Comparison of ENCODE assay signal across 8 cellular contexts in the genomic region with DNA sequence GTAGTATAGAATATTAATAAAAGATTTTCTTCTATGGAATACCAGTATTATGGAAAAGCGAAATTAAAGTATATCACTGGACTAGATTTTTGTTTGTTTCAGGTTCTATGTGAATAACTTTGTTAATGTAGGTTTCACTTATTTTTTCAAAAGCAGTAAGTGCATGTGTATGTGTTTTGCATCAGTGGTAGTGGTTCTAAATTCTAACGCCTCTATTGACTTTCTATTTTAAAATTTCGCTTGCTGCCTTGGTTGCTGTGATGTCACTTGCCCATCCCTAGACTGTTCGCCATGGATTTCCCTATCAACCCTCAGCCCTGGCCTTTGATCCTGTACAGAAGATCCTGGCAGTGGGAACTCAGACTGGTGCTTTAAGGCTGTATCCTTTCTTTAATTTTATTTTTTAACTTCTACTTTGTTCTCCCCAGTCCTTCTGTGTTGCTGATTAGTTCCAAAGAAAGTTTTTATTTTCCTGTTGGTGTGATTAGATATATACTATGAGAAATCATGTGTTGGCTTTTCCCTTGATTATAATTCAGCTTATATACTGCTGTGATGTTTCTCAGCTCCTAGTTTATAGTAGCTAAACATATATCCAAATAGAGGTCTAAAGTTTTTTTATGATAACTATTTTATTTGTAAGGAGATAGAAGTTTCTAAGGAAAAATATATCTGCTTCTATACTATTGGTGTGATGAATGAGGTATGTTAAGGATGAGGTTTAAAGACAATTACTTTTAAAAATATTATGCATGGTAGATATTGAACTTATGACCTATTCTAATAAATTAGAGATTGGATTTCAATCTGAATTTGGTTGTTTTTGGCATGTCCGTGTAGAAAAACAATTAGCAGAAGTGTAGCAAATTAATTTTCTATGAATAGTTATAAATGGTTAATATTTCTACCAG. TPM values are rescaled to one million over a fixed set of nuclear protein-coding genes. Genes with fewer than 3 reads are reported as not detected.
DNase-seq lines count a peak whose midpoint lies in the region; ATAC-seq and TF ChIP-seq lines count a peak whose summit lies in the region.

No MANE protein-coding gene starts in this region.

- TF ChIP-seq CTCF in Caco-2 (IDR thresholded peaks at IDR 0.05; ENCODE audit: insufficient read depth in 1 of 2, low read depth in 1 of 2, low read length in 1 of 2, severe bottlenecking in 1 of 2, unreplicated experiment in 1 of 2) (no peak), upper lobe of left lung (IDR thresholded peaks at IDR 0.05) (no peak)

- H3K4me1 ChIP-seq in Caco-2 (peaks cover 11% of the 10 kb centered on the region; the same call in 1 of the 2 replicates), upper lobe of left lung (peaks cover 0 to 16% (median 13%) of the 10 kb centered on the region in 4 donors)

- 67 to 72% methylated on average over 5 of the region's 5 CpGs for WGBS in upper lobe of left lung, 2 donors

- DNase-seq in Caco-2 (no peak), HuH-7.5 (ENCODE audit: low spot score) (peak; percentile 20), kidney glomerular epithelial cell (lab: John Stamatoyannopoulos, UW) (peak; percentile 43), upper lobe of left lung (peak in 1 of 2 donors; percentile 32), HEK293T (ENCODE audit: extremely low spot score) (no peak), ACHN (no peak), RKO (ENCODE audit: low spot score) (no peak)

- POLR2A ChIA-PET in Caco-2 (lab: Charles Lee) (no interaction called here), HEK293T (lab: Yijun Ruan, JAX) (no interaction called here)

- no TSS peak for BruUV-seq in Caco-2 (replicated peaks; lab: Mats Ljungman, UMichigan)

- CTCF ChIA-PET in Caco-2 (lab: Charles Lee) (no interaction called here), HEK293T (lab: Yijun Ruan, JAX) (no interaction called here)

- in situ Hi-C loops in ACHN (cut with HindIII; ENCODE audit: low pct_ligation_motif_present, low pct_unique_long_range_greater_than_20kb, low sequenced_read_pairs) = loop anchor here (25.0 kb wide), 1 partner anchor 294 kb away; no protein-coding TSS in a partner anchor

- no peaks in the 10 kb centered on the region for H3K36me3 ChIP-seq in Caco-2 (ENCODE audit: control insufficient read depth, insufficient read depth, low read length)
- no peaks in the 10 kb centered on the region for H3K36me3 ChIP-seq in upper lobe of left lung

- no peak for TF ChIP-seq POLR2A in upper lobe of left lung (IDR thresholded peaks at IDR 0.05)

- no peak for ATAC-seq in upper lobe of left lung (ENCODE audit: low FRiP score in 2 of 2)

- H3K4me3 ChIP-seq in Caco-2 (ENCODE audit: low read depth, low read length) (peak overlapping the region; percentile 14; the same call in 1 of the 2 replicates), upper lobe of left lung (peak overlapping the region in 3 of 4 donors; percentile 78 to 93 (median 81))

- no peaks in the 10 kb centered on the region for H3K27me3 ChIP-seq in Caco-2 (replicated peaks; ENCODE audit: control insufficient read depth, insufficient read depth, low read length)
- H3K27me3 ChIP-seq in upper lobe of left lung = no peaks in the 10 kb centered on the region

- no peaks in the 10 kb centered on the region for H3K9me3 ChIP-seq in Caco-2
- H3K9me3 ChIP-seq in upper lobe of left lung = no peaks in the 10 kb centered on the region

- peaks cover 5% of the 10 kb centered on the region for H3K36me3 Mint-ChIP-seq in Caco-2 (ENCODE audit: insufficient read depth, unreplicated experiment)
- no peaks in the 10 kb centered on the region for H3K36me3 Mint-ChIP-seq in activated naive CD8-positive, alpha-beta T cell

- intact Hi-C loops in Caco-2 (cut with micrococcal nuclease; ENCODE audit: unreplicated experiment) = no loop called here

- H3K27me3 Mint-ChIP-seq in Caco-2 (ENCODE audit: insufficient read depth, unreplicated experiment) = no peaks in the 10 kb centered on the region
- no peaks in the 10 kb centered on the region for H3K27me3 Mint-ChIP-seq in activated naive CD8-positive, alpha-beta T cell

- peaks cover 14% of the 10 kb centered on the region for H3K4me1 Mint-ChIP-seq in Caco-2 (ENCODE audit: low read depth, unreplicated experiment)
- peaks cover 55% of the 10 kb centered on the region for H3K4me1 Mint-ChIP-seq in activated naive CD8-positive, alpha-beta T cell (ENCODE audit: low read depth)

- no peaks in the 10 kb centered on the region for H3K9me3 Mint-ChIP-seq in Caco-2 (ENCODE audit: unreplicated experiment)
- no peaks in the 10 kb centered on the region for H3K9me3 Mint-ChIP-seq in activated naive CD8-positive, alpha-beta T cell (ENCODE audit: low read depth)

- H3K27ac Mint-ChIP-seq in Caco-2 (ENCODE audit: unreplicated experiment) = no peak overlapping the region
- H3K27ac Mint-ChIP-seq in activated naive CD8-positive, alpha-beta T cell = peak overlapping the region; percentile 18

- H3K27ac ChIP-seq in upper lobe of left lung = peak overlapping the region in 2 of 4 donors; percentile 94 to 100

- TF ChIP-seq EP300 in upper lobe of left lung (IDR thresholded peaks at IDR 0.05) = no peak

- peak overlapping the region; percentile 64 for H3K4me3 Mint-ChIP-seq in Caco-2 (ENCODE audit: unreplicated experiment)
- H3K4me3 Mint-ChIP-seq in activated naive CD8-positive, alpha-beta T cell = peak overlapping the region; percentile 97

TF ChIP-seq in HEK293T, 16 proteins besides CTCF, POLR2A, EP300 and RAD21:
- TF ChIP-seq ZNF384 (IDR thresholded peaks at IDR 0.05) (no peak), ARNT (IDR thresholded peaks at IDR 0.05) (no peak), ELF4 (IDR thresholded peaks at IDR 0.05) (no peak), SP1 (IDR thresholded peaks at IDR 0.05) (no peak), L3MBTL2 (conservative IDR thresholded peaks at IDR 0.05) (no peak), FOXM1 (IDR thresholded peaks at IDR 0.05; ENCODE audit: borderline replicate concordance) (no peak), BHLHE40 (IDR thresholded peaks at IDR 0.05; ENCODE audit: borderline replicate concordance) (no peak), LEF1 (IDR thresholded peaks at IDR 0.05; ENCODE audit: borderline replicate concordance) (no peak), SUZ12 (IDR thresholded peaks at IDR 0.05) (no peak)
- TF ChIP-seq, protein P1, sequence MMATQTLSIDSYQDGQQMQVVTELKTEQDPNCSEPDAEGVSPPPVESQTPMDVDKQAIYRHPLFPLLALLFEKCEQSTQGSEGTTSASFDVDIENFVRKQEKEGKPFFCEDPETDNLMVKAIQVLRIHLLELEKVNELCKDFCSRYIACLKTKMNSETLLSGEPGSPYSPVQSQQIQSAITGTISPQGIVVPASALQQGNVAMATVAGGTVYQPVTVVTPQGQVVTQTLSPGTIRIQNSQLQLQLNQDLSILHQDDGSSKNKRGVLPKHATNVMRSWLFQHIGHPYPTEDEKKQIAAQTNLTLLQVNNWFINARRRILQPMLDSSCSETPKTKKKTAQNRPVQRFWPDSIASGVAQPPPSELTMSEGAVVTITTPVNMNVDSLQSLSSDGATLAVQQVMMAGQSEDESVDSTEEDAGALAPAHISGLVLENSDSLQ (IDR thresholded peaks at IDR 0.05) = no peak

RNA-seq across cellular contexts. Expression of a gene that starts 1.7 kb away (rescaled TPM):
- total RNA-seq in Caco-2 (2022) = 17.7 and 17.9 TPM in 2 replicates
- total RNA-seq in upper lobe of left lung = 10 to 100 TPM; 10.5 to 26.5 (median 15.7) TPM

Comparison
In these comparisons a context has a peak if more than half of its experiments do, and no peak if none do; other contexts are left out.
1. DNase-seq: peak in HuH-7.5 (single experiment) and kidney glomerular epithelial cell (single experiment); none in Caco-2 (0 of 2), HEK293T (single experiment), ACHN (single experiment) and RKO (single experiment).